In genomic region chr16:12678983-12679382, GRCh38 we compare ENCODE assay signal across 1 cellular context.
A peak's percentile ranks its signal among the peaks of the same experiment; 100 is the strongest.
TF ChIP-seq lines count a peak whose summit lies in the region.

No MANE protein-coding gene starts in this region.

TF ChIP-seq in HepG2, 621 proteins besides CTCF, POLR2A, EP300 and RAD21 (continued from another document and continues in another):
- TF ChIP-seq ZNF589 (CRISPR knock-in tag; conservative IDR thresholded peaks at IDR 0.05) (no peak), SP5 (CRISPR knock-in tag; IDR thresholded peaks at IDR 0.05; ENCODE audit: borderline replicate concordance, low read depth) (peak; percentile 58; the same call in 1 of the 2 replicates), HNF4A (CRISPR knock-in tag; IDR thresholded peaks at IDR 0.05) (0 out of 2 replicates have a peak, but pooled peaks have one; percentile 21), ZNF772 (CRISPR knock-in tag; IDR thresholded peaks at IDR 0.05) (no peak), RARA (CRISPR knock-in tag; IDR thresholded peaks at IDR 0.05) (peak; percentile 78), MTA1 (CRISPR knock-in tag; IDR thresholded peaks at IDR 0.05; ENCODE audit: borderline replicate concordance) (no peak), FOXP1 (IDR thresholded peaks at IDR 0.05) (no peak), FOXP1 (CRISPR knock-in tag; IDR thresholded peaks at IDR 0.05) (peak; percentile 84), MIXL1 (CRISPR knock-in tag; IDR thresholded peaks at IDR 0.05) (0 out of 2 replicates have a peak, but pooled peaks have one; percentile 10), DRAP1 (CRISPR knock-in tag; IDR thresholded peaks at IDR 0.05) (peak; percentile 33; the same call in 1 of the 2 replicates), ZFP90 (CRISPR knock-in tag; IDR thresholded peaks at IDR 0.05; ENCODE audit: borderline replicate concordance) (no peak), ZNF670 (CRISPR knock-in tag; IDR thresholded peaks at IDR 0.05; ENCODE audit: borderline replicate concordance) (no peak), DMAP1 (CRISPR knock-in tag; IDR thresholded peaks at IDR 0.05) (0 out of 2 replicates have a peak, but pooled peaks have one; percentile 22), HDAC2 (CRISPR knock-in tag; IDR thresholded peaks at IDR 0.05) (peak; percentile 77), AKNA (CRISPR knock-in tag; IDR thresholded peaks at IDR 0.05; ENCODE audit: borderline replicate concordance) (no peak; the same call in 1 of the 2 replicates), SOX6 (IDR thresholded peaks at IDR 0.05) (no peak), SOX6 (CRISPR knock-in tag; IDR thresholded peaks at IDR 0.05) (peak; percentile 81), ZSCAN22 (CRISPR knock-in tag; IDR thresholded peaks at IDR 0.05) (no peak), XBP1 (CRISPR knock-in tag; IDR thresholded peaks at IDR 0.05) (no peak), MED1 (CRISPR knock-in tag; IDR thresholded peaks at IDR 0.05) (peak; percentile 78), KLF12 (CRISPR knock-in tag; IDR thresholded peaks at IDR 0.05; ENCODE audit: borderline replicate concordance) (no peak), CREM (IDR thresholded peaks at IDR 0.05) (peak; percentile 83), CREM (CRISPR knock-in tag; IDR thresholded peaks at IDR 0.05) (no peak), ZNF615 (CRISPR knock-in tag; IDR thresholded peaks at IDR 0.05; ENCODE audit: borderline replicate concordance) (no peak), FOXA1 (IDR thresholded peaks at IDR 0.05) (peak; percentile 75), FOXA1 (CRISPR knock-in tag; IDR thresholded peaks at IDR 0.05) (peak; percentile 71), ISL2 (CRISPR knock-in tag; IDR thresholded peaks at IDR 0.05) (peak; percentile 92), FOSL2 (CRISPR knock-in tag; IDR thresholded peaks at IDR 0.05) (peak; percentile 36; the same call in 1 of the 2 replicates), ZNF788 (CRISPR knock-in tag; IDR thresholded peaks at IDR 0.05; ENCODE audit: borderline replicate concordance) (no peak), BCL6 (CRISPR knock-in tag; IDR thresholded peaks at IDR 0.05) (peak; percentile 43; the same call in 1 of the 2 replicates), FOXJ3 (CRISPR knock-in tag; IDR thresholded peaks at IDR 0.05; ENCODE audit: borderline replicate concordance) (peak; percentile 28; the same call in 1 of the 2 replicates), PPARG (CRISPR knock-in tag; conservative IDR thresholded peaks at IDR 0.05) (peak; percentile 67)
- TF ChIP-seq, protein P1, sequence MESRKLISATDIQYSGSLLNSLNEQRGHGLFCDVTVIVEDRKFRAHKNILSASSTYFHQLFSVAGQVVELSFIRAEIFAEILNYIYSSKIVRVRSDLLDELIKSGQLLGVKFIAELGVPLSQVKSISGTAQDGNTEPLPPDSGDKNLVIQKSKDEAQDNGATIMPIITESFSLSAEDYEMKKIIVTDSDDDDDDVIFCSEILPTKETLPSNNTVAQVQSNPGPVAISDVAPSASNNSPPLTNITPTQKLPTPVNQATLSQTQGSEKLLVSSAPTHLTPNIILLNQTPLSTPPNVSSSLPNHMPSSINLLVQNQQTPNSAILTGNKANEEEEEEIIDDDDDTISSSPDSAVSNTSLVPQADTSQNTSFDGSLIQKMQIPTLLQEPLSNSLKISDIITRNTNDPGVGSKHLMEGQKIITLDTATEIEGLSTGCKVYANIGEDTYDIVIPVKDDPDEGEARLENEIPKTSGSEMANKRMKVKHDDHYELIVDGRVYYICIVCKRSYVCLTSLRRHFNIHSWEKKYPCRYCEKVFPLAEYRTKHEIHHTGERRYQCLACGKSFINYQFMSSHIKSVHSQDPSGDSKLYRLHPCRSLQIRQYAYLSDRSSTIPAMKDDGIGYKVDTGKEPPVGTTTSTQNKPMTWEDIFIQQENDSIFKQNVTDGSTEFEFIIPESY (CRISPR knock-in tag; IDR thresholded peaks at IDR 0.05), result no peak
- TF ChIP-seq, protein P2, sequence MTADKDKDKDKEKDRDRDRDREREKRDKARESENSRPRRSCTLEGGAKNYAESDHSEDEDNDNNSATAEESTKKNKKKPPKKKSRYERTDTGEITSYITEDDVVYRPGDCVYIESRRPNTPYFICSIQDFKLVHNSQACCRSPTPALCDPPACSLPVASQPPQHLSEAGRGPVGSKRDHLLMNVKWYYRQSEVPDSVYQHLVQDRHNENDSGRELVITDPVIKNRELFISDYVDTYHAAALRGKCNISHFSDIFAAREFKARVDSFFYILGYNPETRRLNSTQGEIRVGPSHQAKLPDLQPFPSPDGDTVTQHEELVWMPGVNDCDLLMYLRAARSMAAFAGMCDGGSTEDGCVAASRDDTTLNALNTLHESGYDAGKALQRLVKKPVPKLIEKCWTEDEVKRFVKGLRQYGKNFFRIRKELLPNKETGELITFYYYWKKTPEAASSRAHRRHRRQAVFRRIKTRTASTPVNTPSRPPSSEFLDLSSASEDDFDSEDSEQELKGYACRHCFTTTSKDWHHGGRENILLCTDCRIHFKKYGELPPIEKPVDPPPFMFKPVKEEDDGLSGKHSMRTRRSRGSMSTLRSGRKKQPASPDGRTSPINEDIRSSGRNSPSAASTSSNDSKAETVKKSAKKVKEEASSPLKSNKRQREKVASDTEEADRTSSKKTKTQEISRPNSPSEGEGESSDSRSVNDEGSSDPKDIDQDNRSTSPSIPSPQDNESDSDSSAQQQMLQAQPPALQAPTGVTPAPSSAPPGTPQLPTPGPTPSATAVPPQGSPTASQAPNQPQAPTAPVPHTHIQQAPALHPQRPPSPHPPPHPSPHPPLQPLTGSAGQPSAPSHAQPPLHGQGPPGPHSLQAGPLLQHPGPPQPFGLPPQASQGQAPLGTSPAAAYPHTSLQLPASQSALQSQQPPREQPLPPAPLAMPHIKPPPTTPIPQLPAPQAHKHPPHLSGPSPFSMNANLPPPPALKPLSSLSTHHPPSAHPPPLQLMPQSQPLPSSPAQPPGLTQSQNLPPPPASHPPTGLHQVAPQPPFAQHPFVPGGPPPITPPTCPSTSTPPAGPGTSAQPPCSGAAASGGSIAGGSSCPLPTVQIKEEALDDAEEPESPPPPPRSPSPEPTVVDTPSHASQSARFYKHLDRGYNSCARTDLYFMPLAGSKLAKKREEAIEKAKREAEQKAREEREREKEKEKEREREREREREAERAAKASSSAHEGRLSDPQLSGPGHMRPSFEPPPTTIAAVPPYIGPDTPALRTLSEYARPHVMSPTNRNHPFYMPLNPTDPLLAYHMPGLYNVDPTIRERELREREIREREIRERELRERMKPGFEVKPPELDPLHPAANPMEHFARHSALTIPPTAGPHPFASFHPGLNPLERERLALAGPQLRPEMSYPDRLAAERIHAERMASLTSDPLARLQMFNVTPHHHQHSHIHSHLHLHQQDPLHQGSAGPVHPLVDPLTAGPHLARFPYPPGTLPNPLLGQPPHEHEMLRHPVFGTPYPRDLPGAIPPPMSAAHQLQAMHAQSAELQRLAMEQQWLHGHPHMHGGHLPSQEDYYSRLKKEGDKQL (CRISPR knock-in tag; IDR thresholded peaks at IDR 0.05; ENCODE audit: low read depth), result 0 out of 2 replicates have a peak, but pooled peaks have one; percentile 43
- TF ChIP-seq, protein P3, sequence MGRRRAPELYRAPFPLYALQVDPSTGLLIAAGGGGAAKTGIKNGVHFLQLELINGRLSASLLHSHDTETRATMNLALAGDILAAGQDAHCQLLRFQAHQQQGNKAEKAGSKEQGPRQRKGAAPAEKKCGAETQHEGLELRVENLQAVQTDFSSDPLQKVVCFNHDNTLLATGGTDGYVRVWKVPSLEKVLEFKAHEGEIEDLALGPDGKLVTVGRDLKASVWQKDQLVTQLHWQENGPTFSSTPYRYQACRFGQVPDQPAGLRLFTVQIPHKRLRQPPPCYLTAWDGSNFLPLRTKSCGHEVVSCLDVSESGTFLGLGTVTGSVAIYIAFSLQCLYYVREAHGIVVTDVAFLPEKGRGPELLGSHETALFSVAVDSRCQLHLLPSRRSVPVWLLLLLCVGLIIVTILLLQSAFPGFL (CRISPR knock-in tag; IDR thresholded peaks at IDR 0.05), result no peak
- TF ChIP-seq, protein P4, sequence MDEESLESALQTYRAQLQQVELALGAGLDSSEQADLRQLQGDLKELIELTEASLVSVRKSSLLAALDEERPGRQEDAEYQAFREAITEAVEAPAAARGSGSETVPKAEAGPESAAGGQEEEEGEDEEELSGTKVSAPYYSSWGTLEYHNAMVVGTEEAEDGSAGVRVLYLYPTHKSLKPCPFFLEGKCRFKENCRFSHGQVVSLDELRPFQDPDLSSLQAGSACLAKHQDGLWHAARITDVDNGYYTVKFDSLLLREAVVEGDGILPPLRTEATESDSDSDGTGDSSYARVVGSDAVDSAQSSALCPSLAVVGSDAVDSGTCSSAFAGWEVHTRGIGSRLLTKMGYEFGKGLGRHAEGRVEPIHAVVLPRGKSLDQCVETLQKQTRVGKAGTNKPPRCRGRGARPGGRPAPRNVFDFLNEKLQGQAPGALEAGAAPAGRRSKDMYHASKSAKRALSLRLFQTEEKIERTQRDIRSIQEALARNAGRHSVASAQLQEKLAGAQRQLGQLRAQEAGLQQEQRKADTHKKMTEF (CRISPR knock-in tag; IDR thresholded peaks at IDR 0.05), result peak; percentile 76
- TF ChIP-seq, protein P5, sequence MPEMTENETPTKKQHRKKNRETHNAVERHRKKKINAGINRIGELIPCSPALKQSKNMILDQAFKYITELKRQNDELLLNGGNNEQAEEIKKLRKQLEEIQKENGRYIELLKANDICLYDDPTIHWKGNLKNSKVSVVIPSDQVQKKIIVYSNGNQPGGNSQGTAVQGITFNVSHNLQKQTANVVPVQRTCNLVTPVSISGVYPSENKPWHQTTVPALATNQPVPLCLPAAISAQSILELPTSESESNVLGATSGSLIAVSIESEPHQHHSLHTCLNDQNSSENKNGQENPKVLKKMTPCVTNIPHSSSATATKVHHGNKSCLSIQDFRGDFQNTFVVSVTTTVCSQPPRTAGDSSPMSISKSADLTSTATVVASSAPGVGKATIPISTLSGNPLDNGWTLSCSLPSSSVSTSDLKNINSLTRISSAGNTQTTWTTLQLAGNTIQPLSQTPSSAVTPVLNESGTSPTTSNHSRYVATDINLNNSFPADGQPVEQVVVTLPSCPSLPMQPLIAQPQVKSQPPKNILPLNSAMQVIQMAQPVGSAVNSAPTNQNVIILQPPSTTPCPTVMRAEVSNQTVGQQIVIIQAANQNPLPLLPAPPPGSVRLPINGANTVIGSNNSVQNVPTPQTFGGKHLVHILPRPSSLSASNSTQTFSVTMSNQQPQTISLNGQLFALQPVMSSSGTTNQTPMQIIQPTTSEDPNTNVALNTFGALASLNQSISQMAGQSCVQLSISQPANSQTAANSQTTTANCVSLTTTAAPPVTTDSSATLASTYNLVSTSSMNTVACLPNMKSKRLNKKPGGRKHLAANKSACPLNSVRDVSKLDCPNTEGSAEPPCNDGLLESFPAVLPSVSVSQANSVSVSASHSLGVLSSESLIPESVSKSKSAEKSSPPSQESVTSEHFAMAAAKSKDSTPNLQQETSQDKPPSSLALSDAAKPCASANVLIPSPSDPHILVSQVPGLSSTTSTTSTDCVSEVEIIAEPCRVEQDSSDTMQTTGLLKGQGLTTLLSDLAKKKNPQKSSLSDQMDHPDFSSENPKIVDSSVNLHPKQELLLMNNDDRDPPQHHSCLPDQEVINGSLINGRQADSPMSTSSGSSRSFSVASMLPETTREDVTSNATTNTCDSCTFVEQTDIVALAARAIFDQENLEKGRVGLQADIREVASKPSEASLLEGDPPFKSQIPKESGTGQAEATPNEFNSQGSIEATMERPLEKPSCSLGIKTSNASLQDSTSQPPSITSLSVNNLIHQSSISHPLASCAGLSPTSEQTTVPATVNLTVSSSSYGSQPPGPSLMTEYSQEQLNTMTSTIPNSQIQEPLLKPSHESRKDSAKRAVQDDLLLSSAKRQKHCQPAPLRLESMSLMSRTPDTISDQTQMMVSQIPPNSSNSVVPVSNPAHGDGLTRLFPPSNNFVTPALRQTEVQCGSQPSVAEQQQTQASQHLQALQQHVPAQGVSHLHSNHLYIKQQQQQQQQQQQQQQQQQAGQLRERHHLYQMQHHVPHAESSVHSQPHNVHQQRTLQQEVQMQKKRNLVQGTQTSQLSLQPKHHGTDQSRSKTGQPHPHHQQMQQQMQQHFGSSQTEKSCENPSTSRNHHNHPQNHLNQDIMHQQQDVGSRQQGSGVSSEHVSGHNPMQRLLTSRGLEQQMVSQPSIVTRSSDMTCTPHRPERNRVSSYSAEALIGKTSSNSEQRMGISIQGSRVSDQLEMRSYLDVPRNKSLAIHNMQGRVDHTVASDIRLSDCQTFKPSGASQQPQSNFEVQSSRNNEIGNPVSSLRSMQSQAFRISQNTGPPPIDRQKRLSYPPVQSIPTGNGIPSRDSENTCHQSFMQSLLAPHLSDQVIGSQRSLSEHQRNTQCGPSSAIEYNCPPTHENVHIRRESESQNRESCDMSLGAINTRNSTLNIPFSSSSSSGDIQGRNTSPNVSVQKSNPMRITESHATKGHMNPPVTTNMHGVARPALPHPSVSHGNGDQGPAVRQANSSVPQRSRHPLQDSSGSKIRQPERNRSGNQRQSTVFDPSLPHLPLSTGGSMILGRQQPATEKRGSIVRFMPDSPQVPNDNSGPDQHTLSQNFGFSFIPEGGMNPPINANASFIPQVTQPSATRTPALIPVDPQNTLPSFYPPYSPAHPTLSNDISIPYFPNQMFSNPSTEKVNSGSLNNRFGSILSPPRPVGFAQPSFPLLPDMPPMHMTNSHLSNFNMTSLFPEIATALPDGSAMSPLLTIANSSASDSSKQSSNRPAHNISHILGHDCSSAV (CRISPR knock-in tag; IDR thresholded peaks at IDR 0.05; ENCODE audit: borderline replicate concordance), result no peak
